In genomic region chr12:68236421-68237059, GRCh38 we compare ENCODE assay signal across 8 cellular contexts. TPM values are rescaled to one million over a fixed set of nuclear protein-coding genes. Genes with fewer than 3 reads are reported as not detected.
DNase-seq lines count a peak whose midpoint lies in the region; ATAC-seq and TF ChIP-seq lines count a peak whose summit lies in the region.

No MANE protein-coding gene starts in this region.

- in situ Hi-C loops in GM13976 (cut with MboI; ENCODE audit: low sequenced_read_pairs, unreplicated experiment) = loop anchor here (5.0 kb wide), 1 partner anchor 76 kb away; no protein-coding TSS in a partner anchor

- peak; percentile 27 for DNase-seq in GM13976 (ENCODE audit: low spot score)
- peak; percentile 55 for DNase-seq in MV-4-11 (lab: John Stamatoyannopoulos, UW)
- DNase-seq in activated CD4-positive, alpha-beta T cell treated with anti-CD3 and anti-CD28 coated beads, Interleukin-2, amount 50 U/mL, for 48 hours = peak; percentile 16 to 35
- DNase-seq in fibroblast of villous mesenchyme (ENCODE audit: low read depth) = peak; percentile 34
- DNase-seq in stimulated activated CD4-positive, alpha-beta T cell treated with anti-CD3 and anti-CD28 coated beads, Interleukin-4, amount 100 ng/mL, for 4 hours = peak; percentile 8 to 42
- no peak for DNase-seq in GM03348 (ENCODE audit: low spot score)
- DNase-seq in NCI-H524 treated with DMSO at 0.1 percent for 48 hours (lab: John Stamatoyannopoulos, UW) = no peak

- TF ChIP-seq CTCF in GM13976 (IDR thresholded peaks at IDR 0.05; ENCODE audit: borderline replicate concordance, control extremely low read depth, extremely low read depth, insufficient read depth, missing control alignments) (no peak), fibroblast of villous mesenchyme (IDR thresholded peaks at IDR 0.05; ENCODE audit: insufficient read depth, low read depth, low read length) (peak; percentile 13)

- ATAC-seq in GM21737 (IDR thresholded peaks at IDR 0.05; ENCODE audit: unreplicated experiment) = peak; percentile 65

- H3K4me3 ChIP-seq in fibroblast of villous mesenchyme (ENCODE audit: low read depth, low read length) = peak overlapping the region; percentile 34

RNA-seq across cellular contexts. Expression of gene IL26, which starts 10.9 kb away (rescaled TPM):
- total RNA-seq in fibroblast of villous mesenchyme = not detected in 2 replicates

RNA-seq across cellular contexts. Expression of gene IL22, which starts 16.9 kb away (rescaled TPM):
- total RNA-seq in fibroblast of villous mesenchyme = not detected in 2 replicates

Comparison
In these comparisons a context has a peak if more than half of its experiments do, and no peak if none do; other contexts are left out.
1. DNase-seq: peak in GM13976 (single experiment), MV-4-11 (single experiment), activated CD4-positive, alpha-beta T cell treated with anti-CD3 and anti-CD28 coated beads, Interleukin-2, amount 50 U/mL, for 48 hours (2 of 2), fibroblast of villous mesenchyme (single experiment) and stimulated activated CD4-positive, alpha-beta T cell treated with anti-CD3 and anti-CD28 coated beads, Interleukin-4, amount 100 ng/mL, for 4 hours (2 of 2); none in GM03348 (single experiment) and NCI-H524 treated with DMSO at 0.1 percent for 48 hours (single experiment).